ENCODE assay signal across 11 cellular contexts in genomic region chr2:85854166-85854509, GRCh38. TPM values are rescaled to one million over a fixed set of nuclear protein-coding genes. Genes with fewer than 3 reads are reported as not detected.
DNase-seq lines count a peak whose midpoint lies in the region; ATAC-seq and TF ChIP-seq lines count a peak whose summit lies in the region.
"Had no signal": no experiment of that assay in that cellular context is flagged by ENCODE, and none has a peak within 500 bp of the region (broad histone marks: within the 10 kb centered on the region; RNA-seq: fewer than 3 reads in every experiment).

No MANE protein-coding gene starts in this region.

- peaks cover 55% of the 10 kb centered on the region for H3K36me3 Mint-ChIP-seq in activated CD4-positive, alpha-beta T cell treated with anti-CD3 and anti-CD28 coated beads, Interleukin-2, amount 10 ng/mL, durations not matched to agents 24 days and 14 days (ENCODE audit: low read depth)
- H3K36me3 Mint-ChIP-seq in dendritic cell treated with granulocyte-macrophage colony-stimulating factor and Interleukin-4, amounts not matched to agents 40 ng/mL and 50 ng/mL, for 4 days (ENCODE audit: low read depth), result peaks cover 98% of the 10 kb centered on the region

- WGBS in suprapubic skin, result 96% methylated on average over 3 of the region's 3 CpGs

- peak overlapping the region; percentile 76 for H3K4me3 Mint-ChIP-seq in activated CD4-positive, alpha-beta T cell treated with anti-CD3 and anti-CD28 coated beads, Interleukin-2, amount 10 ng/mL, durations not matched to agents 24 days and 14 days
- peak overlapping the region; percentile 44 for H3K4me3 Mint-ChIP-seq in dendritic cell treated with granulocyte-macrophage colony-stimulating factor and Interleukin-4, amounts not matched to agents 40 ng/mL and 50 ng/mL, for 4 days

- no peaks in the 10 kb centered on the region for H3K27me3 ChIP-seq in suprapubic skin

- H3K4me3 ChIP-seq in suprapubic skin, result peak overlapping the region; percentile 1

- ATAC-seq in HG03378 (IDR thresholded peaks at IDR 0.05; ENCODE audit: unreplicated experiment) (peak; percentile 23), GM18519 (IDR thresholded peaks at IDR 0.05; ENCODE audit: low FRiP score, unreplicated experiment) (no peak)

- no peak for TF ChIP-seq CTCF in suprapubic skin (IDR thresholded peaks at IDR 0.05)

- intact Hi-C loops in activated CD4-positive, alpha-beta T cell treated with anti-CD3 and anti-CD28 coated beads, Interleukin-2, amount 10 ng/mL, durations not matched to agents 24 days and 14 days (cut with micrococcal nuclease), result loop anchor here (1.0 to 10.0 kb wide), 3 partner anchors 32 to 341 kb away; partner anchors contain the start of genes IMMT and MRPL35
- intact Hi-C loops in dendritic cell treated with granulocyte-macrophage colony-stimulating factor and Interleukin-4, amounts not matched to agents 40 ng/mL and 50 ng/mL, for 4 days (cut with micrococcal nuclease), result loop anchor here (5.0 kb wide), 1 partner anchor 33 kb away; the partner anchor contains the start of gene ST3GAL5

- no peaks in the 10 kb centered on the region for H3K9me3 ChIP-seq in suprapubic skin

- peaks cover 24% of the 10 kb centered on the region for H3K4me1 ChIP-seq in suprapubic skin

- H3K27me3 Mint-ChIP-seq in activated CD4-positive, alpha-beta T cell treated with anti-CD3 and anti-CD28 coated beads, Interleukin-2, amount 10 ng/mL, durations not matched to agents 24 days and 14 days, result no peaks in the 10 kb centered on the region
- no peaks in the 10 kb centered on the region for H3K27me3 Mint-ChIP-seq in dendritic cell treated with granulocyte-macrophage colony-stimulating factor and Interleukin-4, amounts not matched to agents 40 ng/mL and 50 ng/mL, for 4 days

- peaks cover 17% of the 10 kb centered on the region for H3K36me3 ChIP-seq in suprapubic skin

- DNase-seq in activated CD4-positive, alpha-beta T cell treated with anti-CD3 and anti-CD28 coated beads, Interleukin-2, amount 10 ng/mL, durations not matched to agents 24 days and 14 days, result peak; percentile 78
- no peak for DNase-seq in activated CD4-positive, alpha-beta T cell treated with anti-CD3 and anti-CD28 coated beads, Interleukin-2, amount 50 U/mL, for 4 hours
- no peak for DNase-seq in suprapubic skin (ENCODE audit: low spot score in 2 of 2)
- DNase-seq in MV-4-11 (lab: John Stamatoyannopoulos, UW), result no peak
- no peak for DNase-seq in hypothalamus (lab: John Stamatoyannopoulos, UW)
- DNase-seq: NCI-H1417 treated with DMSO at 0.1 percent for 48 hours, nucleus accumbens, substantia nigra had no signal

- H3K9me3 Mint-ChIP-seq in activated CD4-positive, alpha-beta T cell treated with anti-CD3 and anti-CD28 coated beads, Interleukin-2, amount 10 ng/mL, durations not matched to agents 24 days and 14 days, result peaks cover 13% of the 10 kb centered on the region
- H3K9me3 Mint-ChIP-seq in dendritic cell treated with granulocyte-macrophage colony-stimulating factor and Interleukin-4, amounts not matched to agents 40 ng/mL and 50 ng/mL, for 4 days, result no peaks in the 10 kb centered on the region

- H3K27ac ChIP-seq in suprapubic skin, result peak overlapping the region; percentile 60

- peak overlapping the region; percentile 97 for H3K27ac Mint-ChIP-seq in activated CD4-positive, alpha-beta T cell treated with anti-CD3 and anti-CD28 coated beads, Interleukin-2, amount 10 ng/mL, durations not matched to agents 24 days and 14 days
- H3K27ac Mint-ChIP-seq in dendritic cell treated with granulocyte-macrophage colony-stimulating factor and Interleukin-4, amounts not matched to agents 40 ng/mL and 50 ng/mL, for 4 days, result peak overlapping the region; percentile 90

- no peak for TF ChIP-seq POLR2A in suprapubic skin (IDR thresholded peaks at IDR 0.05)

- H3K4me1 Mint-ChIP-seq in activated CD4-positive, alpha-beta T cell treated with anti-CD3 and anti-CD28 coated beads, Interleukin-2, amount 10 ng/mL, durations not matched to agents 24 days and 14 days, result peaks cover 64% of the 10 kb centered on the region
- H3K4me1 Mint-ChIP-seq in dendritic cell treated with granulocyte-macrophage colony-stimulating factor and Interleukin-4, amounts not matched to agents 40 ng/mL and 50 ng/mL, for 4 days (ENCODE audit: low read depth), result peaks cover 27% of the 10 kb centered on the region

- TF ChIP-seq EP300 in suprapubic skin (IDR thresholded peaks at IDR 0.05), result no peak

RNA-seq across cellular contexts. Expression of gene ST3GAL5, which starts 34.7 kb away (rescaled TPM):
- 13.3 and 14.6 TPM in 2 replicates for total RNA-seq in activated CD4-positive, alpha-beta T cell treated with anti-CD3 and anti-CD28 coated beads, Interleukin-2, amount 10 ng/mL, durations not matched to agents 24 days and 14 days
- 10 to 100 TPM in 3 of 4 donors, 1 to 10 TPM in 1; 9.5 to 17.8 (median 14.8) TPM for total RNA-seq in suprapubic skin
